1 cellular context compared by ENCODE assay signal in genomic region chr19:46909356-46909755, GRCh38.
TF ChIP-seq lines count a peak whose summit lies in the region.

No MANE protein-coding gene starts in this region.

TF ChIP-seq in IMR-90, 13 proteins besides CTCF, POLR2A, EP300 and RAD21 (continued from another document):
- TF ChIP-seq BHLHE40 (IDR thresholded peaks at IDR 0.05; ENCODE audit: low read depth, low read length), result no peak
- no peak for TF ChIP-seq FOS (IDR thresholded peaks at IDR 0.05; ENCODE audit: low read depth, low read length)
- TF ChIP-seq MXI1 (IDR thresholded peaks at IDR 0.05; ENCODE audit: borderline replicate concordance, low read depth, low read length), result no peak
- no peak for TF ChIP-seq MAFK (IDR thresholded peaks at IDR 0.05; ENCODE audit: low read depth, low read length)
- no peak for TF ChIP-seq ELK1 (IDR thresholded peaks at IDR 0.05; ENCODE audit: borderline replicate concordance, low read depth, low read length)
- no peak for TF ChIP-seq MAZ (IDR thresholded peaks at IDR 0.05; ENCODE audit: borderline replicate concordance, low read depth, low read length)
- no peak for TF ChIP-seq RFX5 (IDR thresholded peaks at IDR 0.05; ENCODE audit: low read depth, low read length)
TF ChIP-seq in IMR-90: peak in this region for 0.
